ENCODE assay signal across 20 cellular contexts in the genomic region with DNA sequence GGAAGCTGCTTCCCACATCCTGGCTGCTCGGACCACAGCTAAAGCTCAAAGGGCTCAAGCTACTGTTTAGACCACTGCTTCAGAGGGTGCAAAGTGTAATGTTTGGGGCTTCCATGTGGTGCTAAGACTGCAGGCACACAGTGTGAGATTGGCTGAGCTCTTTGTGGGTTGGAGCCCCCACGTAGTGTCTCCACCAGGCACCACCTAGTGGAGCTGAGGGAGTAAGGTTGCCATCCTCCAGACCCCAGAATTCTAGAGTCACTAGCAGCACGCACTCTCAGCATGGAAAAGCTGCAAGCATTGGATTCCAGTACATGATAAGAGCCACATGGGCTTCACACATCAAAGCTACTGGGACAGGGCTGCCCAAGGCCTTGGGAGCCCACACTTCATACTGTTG. TPM values are rescaled to one million over a fixed set of nuclear protein-coding genes. Genes with fewer than 3 reads are reported as not detected.
DNase-seq lines count a peak whose midpoint lies in the region; ATAC-seq and TF ChIP-seq lines count a peak whose summit lies in the region.
"Had no signal": no experiment of that assay in that cellular context is flagged by ENCODE, and none has a peak within 500 bp of the region (broad histone marks: within the 10 kb centered on the region; RNA-seq: fewer than 3 reads in every experiment).

No MANE protein-coding gene starts in this region.

- TF ChIP-seq CTCF in WTC11 (IDR thresholded peaks at IDR 0.05) = no peak
- peak; percentile 21 for TF ChIP-seq CTCF in neural progenitor cell (IDR thresholded peaks at IDR 0.05)

- H3K36me3 Mint-ChIP-seq in WTC11 (peaks cover 12% of the 10 kb centered on the region), neural progenitor cell (no peaks in the 10 kb centered on the region)
- H3K36me3 Mint-ChIP-seq: CD4-positive, CD25-positive, alpha-beta regulatory T cell; T-cell had no signal

- no peaks in the 10 kb centered on the region for H4K20me1 ChIP-seq in neural progenitor cell (ENCODE audit: low read depth)

- no peaks in the 10 kb centered on the region for H3K9me3 ChIP-seq in neural progenitor cell (ENCODE audit: low read depth)
- H3K9me3 ChIP-seq: SK-N-SH had no signal

- H3K4me2 ChIP-seq in neural progenitor cell = no peak overlapping the region
- H3K4me2 ChIP-seq: SK-N-SH had no signal

- ATAC-seq in WTC11 (peak; percentile 73; the same call in 1 of the 2 replicates), GM19324 (IDR thresholded peaks at IDR 0.05; ENCODE audit: low FRiP score, unreplicated experiment) (no peak)
- ATAC-seq: GM12878 had no signal

- H3F3A ChIP-seq in neural progenitor cell (ENCODE audit: low read depth) = no peaks in the 10 kb centered on the region

- POLR2A ChIA-PET in WTC11 (lab: Charles Lee) = no interaction called here

- CTCF ChIA-PET in WTC11 (lab: Charles Lee) = interaction anchor here (1.1 to 2.1 kb wide), 2 partner anchors 67 to 77 kb away, joined by 3 to 23 read pairs; no protein-coding TSS in a partner anchor

- H3K4me1 ChIP-seq in neural progenitor cell = peaks cover 9% of the 10 kb centered on the region

- H3K4me3 Mint-ChIP-seq in WTC11 (no peak overlapping the region), neural progenitor cell (no peak overlapping the region)
- H3K4me3 Mint-ChIP-seq: B cell; CD4-positive, CD25-positive, alpha-beta regulatory T cell; T-cell had no signal

- peak; percentile 34 for DNase-seq in NCI-H82 (lab: John Stamatoyannopoulos, UW)
- no peak for DNase-seq in NCI-H82 treated with DMSO at 0.1 percent for 48 hours (lab: John Stamatoyannopoulos, UW; ENCODE audit: unreplicated experiment)
- peak; percentile 11 for DNase-seq in NAMALWA (ENCODE audit: low spot score)
- peak; percentile 10 for DNase-seq in WTC11 (ENCODE audit: low spot score)
- DNase-seq in neural progenitor cell (ENCODE audit: low spot score) = no peak
- DNase-seq in SKM-1 treated with dmso at 0.1 percent for 144 hours (lab: John Stamatoyannopoulos, UW; ENCODE audit: unreplicated experiment) = no peak
- DNase-seq in amygdala (lab: John Stamatoyannopoulos, UW) = no peak
- DNase-seq: CD4-positive, CD25-positive, alpha-beta regulatory T cell; COR-L47; EL; NCI-H187 treated with DMSO at 0.1 percent for 48 hours; NCI-H226; NCI-H524 treated with DMSO at 0.1 percent for 48 hours; NK-92 treated with Interleukin-12 subunit alpha and Interleukin-12 subunit beta, amount 100 ng/mL, for 24 hours; SHP77; SK-N-SH; T-cell had no signal

- no peak overlapping the region for H3K4me3 ChIP-seq in neural progenitor cell
- H3K4me3 ChIP-seq: GM12878 had no signal

- H3K36me3 ChIP-seq in neural progenitor cell = no peaks in the 10 kb centered on the region

- H3K79me2 ChIP-seq in neural progenitor cell (ENCODE audit: low read depth) = no peaks in the 10 kb centered on the region

- peak overlapping the region; percentile 50 for H2AFZ ChIP-seq in neural progenitor cell (replicated peaks)

- no peaks in the 10 kb centered on the region for H3K27me3 ChIP-seq in neural progenitor cell

- H3K27me3 Mint-ChIP-seq in WTC11 (ENCODE audit: low read depth) = no peaks in the 10 kb centered on the region; the same call in 1 of the 2 replicates
- H3K27me3 Mint-ChIP-seq in neural progenitor cell (ENCODE audit: insufficient read depth, low read depth) = no peaks in the 10 kb centered on the region
- H3K27me3 Mint-ChIP-seq: B cell; CD4-positive, CD25-positive, alpha-beta regulatory T cell; T-cell had no signal

- H3K4me1 Mint-ChIP-seq in WTC11 (peaks cover 8% of the 10 kb centered on the region), neural progenitor cell (peaks cover 7% of the 10 kb centered on the region)
- H3K4me1 Mint-ChIP-seq: B cell, T-cell had no signal

- no peak overlapping the region for H3K9ac ChIP-seq in neural progenitor cell
- H3K9ac ChIP-seq: SK-N-SH had no signal

- no peak overlapping the region for H3K27ac ChIP-seq in neural progenitor cell

- H3K27ac Mint-ChIP-seq in WTC11 (no peak overlapping the region), neural progenitor cell (no peak overlapping the region)
- H3K27ac Mint-ChIP-seq: B cell; CD4-positive, CD25-positive, alpha-beta regulatory T cell; T-cell had no signal

- H3K9me3 Mint-ChIP-seq in WTC11 (peaks cover 26% of the 10 kb centered on the region), neural progenitor cell (peaks cover 2% of the 10 kb centered on the region)

TF ChIP-seq in WTC11, 78 proteins besides CTCF, POLR2A, EP300 and RAD21:
- TF ChIP-seq, protein P1, sequence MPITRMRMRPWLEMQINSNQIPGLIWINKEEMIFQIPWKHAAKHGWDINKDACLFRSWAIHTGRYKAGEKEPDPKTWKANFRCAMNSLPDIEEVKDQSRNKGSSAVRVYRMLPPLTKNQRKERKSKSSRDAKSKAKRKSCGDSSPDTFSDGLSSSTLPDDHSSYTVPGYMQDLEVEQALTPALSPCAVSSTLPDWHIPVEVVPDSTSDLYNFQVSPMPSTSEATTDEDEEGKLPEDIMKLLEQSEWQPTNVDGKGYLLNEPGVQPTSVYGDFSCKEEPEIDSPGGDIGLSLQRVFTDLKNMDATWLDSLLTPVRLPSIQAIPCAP (CRISPR knock-in tag; IDR thresholded peaks at IDR 0.05) = no peak
- 0 out of 2 replicates have a peak, but pooled peaks have one; percentile 8 for TF ChIP-seq ZNF423 (CRISPR knock-in tag; IDR thresholded peaks at IDR 0.05)
TF ChIP-seq in WTC11: peak in this region for 1.

RNA-seq across cellular contexts. Expression of a gene that starts 9.3 kb away (rescaled TPM):
- total RNA-seq in WTC11 (2021) (not detected in 3 replicates), neural progenitor cell (ENCODE audit: low replicate concordance) (0.37 TPM in 1 of 2 replicates, not detected in the other)
- total RNA-seq: GM12878 had no signal

Comparison
In these comparisons a context has a peak if more than half of its experiments do, and no peak if none do; other contexts are left out.
1. DNase-seq: peak in NCI-H82 (single experiment), NAMALWA (single experiment) and WTC11 (single experiment); none in NCI-H82 treated with DMSO at 0.1 percent for 48 hours (single experiment), neural progenitor cell (single experiment), SKM-1 treated with dmso at 0.1 percent for 144 hours (single experiment) and amygdala (0 of 56).